In genomic region chr22:21666786-21667185, GRCh38 we compare ENCODE assay signal across 8 cellular contexts.
DNase-seq lines count a peak whose midpoint lies in the region; ATAC-seq and TF ChIP-seq lines count a peak whose summit lies in the region.

No MANE protein-coding gene starts in this region.

- H3K4me3 ChIP-seq in DND-41 (ENCODE audit: low read depth in 1 of 2, low read length in 2 of 2) = peak overlapping the region; percentile 84 to 99; a peak in 3 of 4 replicates
- H3K4me3 ChIP-seq in OCI-LY3 (ENCODE audit: low read length) = peak overlapping the region; percentile 81
- peak overlapping the region; percentile 89 for H3K4me3 ChIP-seq in epithelial cell of esophagus (ENCODE audit: low read length)
- H3K4me3 ChIP-seq in parathyroid adenoma (ENCODE audit: low read depth, low read length) = peak overlapping the region; percentile 89

- ATAC-seq in DND-41 (ENCODE audit: insufficient read depth, low read depth) = no peak
- ATAC-seq in HG02938 (IDR thresholded peaks at IDR 0.05; ENCODE audit: unreplicated experiment) = no peak

- H2AFZ ChIP-seq in DND-41 (ENCODE audit: low read depth, low read length) (no peak overlapping the region), OCI-LY3 (ENCODE audit: low read depth, low read length) (no peak overlapping the region), parathyroid adenoma (peak overlapping the region; percentile 67)

- no peaks in the 10 kb centered on the region for H3K9me3 ChIP-seq in DND-41 (ENCODE audit: insufficient read depth, low read length, severe bottlenecking)
- H3K9me3 ChIP-seq in OCI-LY3 (ENCODE audit: insufficient read depth, low read length) = no peaks in the 10 kb centered on the region
- no peaks in the 10 kb centered on the region for H3K9me3 ChIP-seq in parathyroid adenoma (ENCODE audit: control insufficient read depth, low read length)

- H3K27me3 ChIP-seq in DND-41 (ENCODE audit: insufficient read depth, low read length, poor library complexity) = no peaks in the 10 kb centered on the region
- H3K27me3 ChIP-seq in OCI-LY3 (ENCODE audit: low read depth, low read length) = no peaks in the 10 kb centered on the region
- H3K27me3 ChIP-seq in parathyroid adenoma (ENCODE audit: control insufficient read depth, insufficient read depth, low read length) = no peaks in the 10 kb centered on the region

- peak overlapping the region; percentile 72 for H3K4me2 ChIP-seq in DND-41 (ENCODE audit: insufficient read depth, low read length)
- H3K4me2 ChIP-seq in OCI-LY3 (ENCODE audit: low read length) = peak overlapping the region; percentile 70
- H3K4me2 ChIP-seq in parathyroid adenoma (ENCODE audit: low read length) = peak overlapping the region; percentile 48

- H3K9ac ChIP-seq in DND-41 (ENCODE audit: low read depth, low read length) (peak overlapping the region; percentile 77), OCI-LY3 (ENCODE audit: low read length) (peak overlapping the region; percentile 71), parathyroid adenoma (no peak overlapping the region)

- DNase-seq in DND-41 (no peak), epithelial cell of esophagus (ENCODE audit: low read depth) (no peak), amygdala (lab: John Stamatoyannopoulos, UW) (no peak), NOMO-1 treated with DMSO at 0.1 percent for 48 hours (lab: John Stamatoyannopoulos, UW; ENCODE audit: unreplicated experiment) (no peak), SHP77 treated with DMSO at 0.1 percent for 48 hours (lab: John Stamatoyannopoulos, UW) (no peak)

- H3K4me1 ChIP-seq in DND-41 (ENCODE audit: insufficient read depth, low read length) (peaks cover 25% of the 10 kb centered on the region), OCI-LY3 (ENCODE audit: low read length) (peaks cover 10% of the 10 kb centered on the region), parathyroid adenoma (no peaks in the 10 kb centered on the region)

- peaks cover 47% of the 10 kb centered on the region for H3K79me2 ChIP-seq in DND-41 (ENCODE audit: insufficient read depth, low read length)
- H3K79me2 ChIP-seq in OCI-LY3 (ENCODE audit: low read length) = peaks cover 9% of the 10 kb centered on the region
- H3K79me2 ChIP-seq in parathyroid adenoma = peaks cover 3% of the 10 kb centered on the region

- H3K36me3 ChIP-seq in DND-41 (ENCODE audit: insufficient read depth, low read length) (peaks cover 24% of the 10 kb centered on the region), OCI-LY3 (replicated peaks; ENCODE audit: low read depth, low read length) (peaks cover 10% of the 10 kb centered on the region), parathyroid adenoma (ENCODE audit: control insufficient read depth, insufficient read depth, low read length) (no peaks in the 10 kb centered on the region)

- peak overlapping the region; percentile 22; the same call in 1 of the 2 replicates for H3K27ac ChIP-seq in DND-41 (ENCODE audit: low read length)
- no peak overlapping the region for H3K27ac ChIP-seq in OCI-LY3 (ENCODE audit: low read length)
- peak overlapping the region; percentile 72 for H3K27ac ChIP-seq in parathyroid adenoma

- H4K20me1 ChIP-seq in DND-41 (ENCODE audit: insufficient read depth, low read length) (no peaks in the 10 kb centered on the region), OCI-LY3 (ENCODE audit: insufficient read depth, low read length) (no peaks in the 10 kb centered on the region)

- TF ChIP-seq CTCF in DND-41 (IDR thresholded peaks at IDR 0.05; ENCODE audit: borderline replicate concordance, extremely low read depth, low read length, poor library complexity, severe bottlenecking) (no peak), OCI-LY3 (IDR thresholded peaks at IDR 0.05; ENCODE audit: low read depth, low read length) (no peak), epithelial cell of esophagus (IDR thresholded peaks at IDR 0.05; ENCODE audit: insufficient read depth, low read depth, low read length, missing control alignments) (no peak), parathyroid adenoma (IDR thresholded peaks at IDR 0.05) (no peak)
